Comparison of ENCODE assay signal across 22 cellular contexts in genomic region chr9:36974731-36975130, GRCh38. TPM values are rescaled to one million over a fixed set of nuclear protein-coding genes. Genes with fewer than 3 reads are reported as not detected.
DNase-seq lines count a peak whose midpoint lies in the region; ATAC-seq and TF ChIP-seq lines count a peak whose summit lies in the region.
"Had no signal": no experiment of that assay in that cellular context is flagged by ENCODE, and none has a peak within 500 bp of the region (broad histone marks: within the 10 kb centered on the region; RNA-seq: fewer than 3 reads in every experiment).

No MANE protein-coding gene starts in this region.

- H3K79me2 ChIP-seq in osteoblast (ENCODE audit: insufficient read depth, low read length), result no peaks in the 10 kb centered on the region

- H3K36me3 ChIP-seq in osteoblast (ENCODE audit: insufficient read depth, low read length) (no peaks in the 10 kb centered on the region), prostate gland (no peaks in the 10 kb centered on the region), suprapubic skin (no peaks in the 10 kb centered on the region)
- H3K36me3 ChIP-seq: gastrocnemius medialis, transverse colon had no signal

- intact Hi-C loops in prostate gland (cut with DNase I), result no loop called here

- H3K4me1 ChIP-seq in osteoblast (ENCODE audit: insufficient read depth, low read length), result no peaks in the 10 kb centered on the region
- no peaks in the 10 kb centered on the region for H3K4me1 ChIP-seq in prostate gland (replicated peaks)
- H3K4me1 ChIP-seq in suprapubic skin, result peaks cover 2% of the 10 kb centered on the region
- H3K4me1 ChIP-seq: gastrocnemius medialis, transverse colon had no signal

- ATAC-seq in GM18868 (IDR thresholded peaks at IDR 0.05; ENCODE audit: unreplicated experiment), result no peak
- ATAC-seq: gastrocnemius medialis, sciatic nerve had no signal

- H3K4me3 ChIP-seq in osteoblast (ENCODE audit: insufficient read depth, low read length), result no peak overlapping the region
- no peak overlapping the region for H3K4me3 ChIP-seq in prostate gland
- H3K4me3 ChIP-seq in suprapubic skin, result no peak overlapping the region
- H3K4me3 ChIP-seq: gastrocnemius medialis, transverse colon had no signal

- H3K4me1 Mint-ChIP-seq in chondrocyte (ENCODE audit: low read depth), result no peaks in the 10 kb centered on the region
- H3K4me1 Mint-ChIP-seq: activated naive CD4-positive, alpha-beta T cell treated with anti-CD3 and anti-CD28 coated beads, Interleukin-2, amount 10 ng/mL, durations not matched to agents 7 days and 5 days had no signal

- peaks cover 47% of the 10 kb centered on the region for H3K27me3 Mint-ChIP-seq in chondrocyte (ENCODE audit: low read depth)

- DNase-seq in ELR (ENCODE audit: low read depth), result peak; percentile 29
- peak; percentile 19 for DNase-seq in NCI-H69 (lab: John Stamatoyannopoulos, UW)
- no peak for DNase-seq in chondrocyte (ENCODE audit: low spot score)
- peak; percentile 43 for DNase-seq in osteoblast (ENCODE audit: insufficient read length, low spot score, missing footprints)
- no peak for DNase-seq in prostate gland (ENCODE audit: low spot score)
- no peak for DNase-seq in AG20443 (ENCODE audit: low spot score)
- no peak for DNase-seq in suprapubic skin (ENCODE audit: low spot score in 2 of 2)
- DNase-seq: activated CD8-positive, alpha-beta memory T cell treated with anti-CD3 and anti-CD28 coated beads, Interleukin-2, amount 50 U/mL, for 4 hours; activated naive CD4-positive, alpha-beta T cell treated with anti-CD3 and anti-CD28 coated beads, Interleukin-2, amount 10 ng/mL, durations not matched to agents 7 days and 5 days; effector CD8-positive, alpha-beta T cell; gastrocnemius medialis; H7; mammary epithelial cell; NCI-H1436 treated with DMSO at 0.1 percent for 48 hours; NCI-H226; nephron progenitor cell; stimulated activated CD4-positive, alpha-beta T cell treated with anti-CD3 and anti-CD28 coated beads, Interleukin-4, amount 100 ng/mL, for 1 hour; transverse colon had no signal

- no peak overlapping the region for H3K4me3 Mint-ChIP-seq in chondrocyte (ENCODE audit: unreplicated experiment)
- H3K4me3 Mint-ChIP-seq: activated naive CD4-positive, alpha-beta T cell treated with anti-CD3 and anti-CD28 coated beads, Interleukin-2, amount 10 ng/mL, durations not matched to agents 7 days and 5 days; brain; nephron progenitor cell had no signal

- no peak overlapping the region for H3K27ac Mint-ChIP-seq in chondrocyte (ENCODE audit: unreplicated experiment)
- H3K27ac Mint-ChIP-seq: activated naive CD4-positive, alpha-beta T cell treated with anti-CD3 and anti-CD28 coated beads, Interleukin-2, amount 10 ng/mL, durations not matched to agents 7 days and 5 days; brain; nephron progenitor cell had no signal

- 64% methylated on average over 7 of the region's 7 CpGs for WGBS in prostate gland
- 59% methylated on average over 7 of the region's 7 CpGs for WGBS in suprapubic skin

- no peaks in the 10 kb centered on the region for H3K9me3 Mint-ChIP-seq in chondrocyte (ENCODE audit: low read depth)
- H3K9me3 Mint-ChIP-seq: activated naive CD4-positive, alpha-beta T cell treated with anti-CD3 and anti-CD28 coated beads, Interleukin-2, amount 10 ng/mL, durations not matched to agents 7 days and 5 days; nephron progenitor cell had no signal

- no peaks in the 10 kb centered on the region for H4K20me1 ChIP-seq in osteoblast (ENCODE audit: insufficient read depth, low read length)

- no peak overlapping the region for H3K4me2 ChIP-seq in osteoblast (ENCODE audit: insufficient read depth, low read length)

- TF ChIP-seq CTCF in chondrocyte (IDR thresholded peaks at IDR 0.05) (peak; percentile 27), osteoblast (IDR thresholded peaks at IDR 0.05; ENCODE audit: extremely low read depth, low read depth, low read length) (peak; percentile 42), prostate gland (IDR thresholded peaks at IDR 0.05) (no peak), suprapubic skin (IDR thresholded peaks at IDR 0.05) (no peak)

- no peak overlapping the region for H3K27ac ChIP-seq in osteoblast (ENCODE audit: low read depth, low read length)
- H3K27ac ChIP-seq in prostate gland, result no peak overlapping the region
- no peak overlapping the region for H3K27ac ChIP-seq in suprapubic skin
- H3K27ac ChIP-seq: C4-2B, gastrocnemius medialis, transverse colon had no signal

- no peaks in the 10 kb centered on the region for H3K36me3 Mint-ChIP-seq in chondrocyte (ENCODE audit: low read depth)
- H3K36me3 Mint-ChIP-seq: activated naive CD4-positive, alpha-beta T cell treated with anti-CD3 and anti-CD28 coated beads, Interleukin-2, amount 10 ng/mL, durations not matched to agents 7 days and 5 days; brain had no signal

- H3K27me3 ChIP-seq in osteoblast (ENCODE audit: insufficient read depth, low read length), result peaks cover 34% of the 10 kb centered on the region
- peaks cover 3% of the 10 kb centered on the region for H3K27me3 ChIP-seq in prostate gland (replicated peaks; ENCODE audit: insufficient read depth)
- peaks cover 18% of the 10 kb centered on the region for H3K27me3 ChIP-seq in suprapubic skin
- H3K27me3 ChIP-seq: gastrocnemius medialis had no signal

- no peak for TF ChIP-seq EP300 in suprapubic skin (IDR thresholded peaks at IDR 0.05)

- TF ChIP-seq POLR2A in prostate gland (IDR thresholded peaks at IDR 0.05), result no peak
- no peak for TF ChIP-seq POLR2A in suprapubic skin (IDR thresholded peaks at IDR 0.05)

- no peak overlapping the region for H2AFZ ChIP-seq in osteoblast (ENCODE audit: low read length)

- H3K9me3 ChIP-seq in osteoblast (ENCODE audit: low read depth, low read length), result no peaks in the 10 kb centered on the region
- no peaks in the 10 kb centered on the region for H3K9me3 ChIP-seq in prostate gland
- no peaks in the 10 kb centered on the region for H3K9me3 ChIP-seq in suprapubic skin
- H3K9me3 ChIP-seq: gastrocnemius medialis, transverse colon had no signal

RNA-seq across cellular contexts. Expression of gene PAX5, which starts 59.3 kb away (rescaled TPM):
- total RNA-seq in chondrocyte, result not detected in 3 replicates
- under 0.01 TPM in 1 of 2 replicates, not detected in the other for total RNA-seq in osteoblast
- under 1 TPM; 0.05 to 0.11 TPM for total RNA-seq in prostate gland
- under 1 TPM in 1 of 4 donors, not detected in 3; 0.04 TPM for total RNA-seq in suprapubic skin
- total RNA-seq: mammary epithelial cell had no signal

Comparison
In these comparisons a context has a peak if more than half of its experiments do, and no peak if none do; other contexts are left out.
1. DNase-seq: peak in ELR (single experiment), NCI-H69 (single experiment) and osteoblast (single experiment); none in chondrocyte (single experiment), prostate gland (single experiment), AG20443 (single experiment) and suprapubic skin (0 of 2).
2. CTCF ChIP-seq: peak in chondrocyte (single experiment) and osteoblast (single experiment); none in prostate gland (0 of 4) and suprapubic skin (0 of 2).